21 cellular contexts compared by ENCODE assay signal in genomic region chr12:126055521-126055920, GRCh38.
DNase-seq lines count a peak whose midpoint lies in the region; FAIRE-seq and TF ChIP-seq lines count a peak whose summit lies in the region.
"Had no signal": no experiment of that assay in that cellular context is flagged by ENCODE, and none has a peak within 500 bp of the region (broad histone marks: within the 10 kb centered on the region; RNA-seq: fewer than 3 reads in every experiment).

No MANE protein-coding gene starts in this region.

- H3K27ac Mint-ChIP-seq in MCF 10A (ENCODE audit: low read depth, unreplicated experiment) (peak overlapping the region; percentile 66), osteocyte (ENCODE audit: unreplicated experiment) (no peak overlapping the region), endothelial cell (ENCODE audit: unreplicated experiment) (no peak overlapping the region)
- H3K27ac Mint-ChIP-seq: activated naive CD8-positive, alpha-beta T cell treated with anti-CD3 and anti-CD28 coated beads for 36 hours; dendritic cell treated with granulocyte-macrophage colony-stimulating factor and Interleukin-4, amounts not matched to agents 40 ng/mL and 50 ng/mL, for 4 days had no signal

- intact Hi-C loops in MCF 10A (cut with micrococcal nuclease) (loop anchor here (2.0 to 10.0 kb wide), 2 partner anchors 29 to 871 kb away; partner anchors contain the start of gene TMEM132B), mammary epithelial cell (cut with micrococcal nuclease) (no loop called here)

- peaks cover 11% of the 10 kb centered on the region for H3K9me3 ChIP-seq in mammary epithelial cell (replicated peaks; ENCODE audit: insufficient read depth, low read length)
- H3K9me3 ChIP-seq: breast epithelium, ovary, Peyer's patch, tibial artery had no signal

- peak; percentile 18 for FAIRE-seq in bronchial epithelial cell (lab: Jason Lieb, UNC)
- FAIRE-seq: endothelial cell of umbilical vein had no signal

- in situ Hi-C loops in mammary epithelial cell (cut with MboI; ENCODE audit: low sequenced_read_pairs in 2 of 2): loop anchor here in 1 of 2 donors (25.0 kb wide), 1 partner anchor 1332 kb away; no protein-coding TSS in a partner anchor

- H3K36me3 Mint-ChIP-seq in MCF 10A (ENCODE audit: insufficient read depth, unreplicated experiment) (no peaks in the 10 kb centered on the region), osteocyte (ENCODE audit: unreplicated experiment) (no peaks in the 10 kb centered on the region), endothelial cell (ENCODE audit: low read depth, unreplicated experiment) (peaks cover 4% of the 10 kb centered on the region)
- H3K36me3 Mint-ChIP-seq: activated naive CD8-positive, alpha-beta T cell treated with anti-CD3 and anti-CD28 coated beads for 36 hours had no signal

- no peaks in the 10 kb centered on the region for H3K79me2 ChIP-seq in mammary epithelial cell (ENCODE audit: insufficient read depth, low read length)

- H3K4me3 ChIP-seq in mammary epithelial cell (replicated peaks in 1 of 3; ENCODE audit: insufficient read depth in 1 of 3, low read depth in 2 of 3, low read length in 3 of 3) (no peak overlapping the region), bronchial epithelial cell (ENCODE audit: low read depth, low read length) (no peak overlapping the region)
- H3K4me3 ChIP-seq: breast epithelium, ovary, Peyer's patch, sigmoid colon, tibial artery had no signal

- no TSS peak for BruUV-seq in MCF 10A (replicated peaks; lab: Mats Ljungman, UMichigan)
- no TSS peak for BruUV-seq in mammary epithelial cell (replicated peaks; lab: Mats Ljungman, UMichigan)

- H3K9ac ChIP-seq in mammary epithelial cell (ENCODE audit: insufficient read depth, low read length): no peak overlapping the region

- H3K4me3 Mint-ChIP-seq in MCF 10A (ENCODE audit: unreplicated experiment): no peak overlapping the region
- no peak overlapping the region for H3K4me3 Mint-ChIP-seq in osteocyte (ENCODE audit: unreplicated experiment)
- H3K4me3 Mint-ChIP-seq in endothelial cell (ENCODE audit: unreplicated experiment): no peak overlapping the region
- H3K4me3 Mint-ChIP-seq: activated naive CD8-positive, alpha-beta T cell treated with anti-CD3 and anti-CD28 coated beads for 36 hours; dendritic cell treated with granulocyte-macrophage colony-stimulating factor and Interleukin-4, amounts not matched to agents 40 ng/mL and 50 ng/mL, for 4 days had no signal

- H3K36me3 ChIP-seq in mammary epithelial cell (ENCODE audit: insufficient read depth, low read length): no peaks in the 10 kb centered on the region
- H3K36me3 ChIP-seq in bronchial epithelial cell (ENCODE audit: control insufficient read depth, insufficient read depth, low read length): no peaks in the 10 kb centered on the region
- H3K36me3 ChIP-seq: breast epithelium, ovary, Peyer's patch, sigmoid colon, tibial artery had no signal

- no peak overlapping the region for H2AFZ ChIP-seq in mammary epithelial cell (ENCODE audit: low read depth, low read length)

- H3K9me3 Mint-ChIP-seq in MCF 10A (ENCODE audit: unreplicated experiment) (no peaks in the 10 kb centered on the region), osteocyte (ENCODE audit: unreplicated experiment) (peaks cover 31% of the 10 kb centered on the region), endothelial cell (ENCODE audit: unreplicated experiment) (peaks cover 61% of the 10 kb centered on the region)
- H3K9me3 Mint-ChIP-seq: activated naive CD8-positive, alpha-beta T cell treated with anti-CD3 and anti-CD28 coated beads for 36 hours; dendritic cell treated with granulocyte-macrophage colony-stimulating factor and Interleukin-4, amounts not matched to agents 40 ng/mL and 50 ng/mL, for 4 days had no signal

- DNase-seq in MCF 10A (ENCODE audit: unreplicated experiment) (peak; percentile 76), mammary epithelial cell (no peak), bronchial epithelial cell (ENCODE audit: low read depth) (peak; percentile 77), myocyte (ENCODE audit: low read depth) (peak; percentile 92), NCI-H748 treated with DMSO at 0.1 percent for 48 hours (lab: John Stamatoyannopoulos, UW) (no peak), osteocyte (ENCODE audit: extremely low spot score, unreplicated experiment) (no peak), endothelial cell (ENCODE audit: low spot score) (no peak), midbrain (lab: John Stamatoyannopoulos, UW) (no peak)
- DNase-seq: activated naive CD8-positive, alpha-beta T cell treated with anti-CD3 and anti-CD28 coated beads for 36 hours; C1 segment of cervical spinal cord; NCI-H146; NCI-H2171 treated with DMSO at 0.1 percent for 48 hours; ovary; Peyer's patch; sigmoid colon; stimulated activated naive CD4-positive, alpha-beta T cell treated with Interleukin-2 at 50 U/mL for 16 hours; tibial artery had no signal

- dilution Hi-C loops in mammary epithelial cell (cut with HindIII; ENCODE audit: low sequenced_read_pairs): no loop called here

- peaks cover 41% of the 10 kb centered on the region for H3K4me1 Mint-ChIP-seq in MCF 10A (ENCODE audit: insufficient read depth, unreplicated experiment)
- no peaks in the 10 kb centered on the region for H3K4me1 Mint-ChIP-seq in osteocyte (ENCODE audit: unreplicated experiment)
- H3K4me1 Mint-ChIP-seq in endothelial cell (ENCODE audit: unreplicated experiment): no peaks in the 10 kb centered on the region
- H3K4me1 Mint-ChIP-seq: activated naive CD8-positive, alpha-beta T cell treated with anti-CD3 and anti-CD28 coated beads for 36 hours had no signal

- H3K27me3 ChIP-seq in mammary epithelial cell (ENCODE audit: insufficient read depth, low read length) (no peaks in the 10 kb centered on the region), bronchial epithelial cell (ENCODE audit: control insufficient read depth, insufficient read depth, low read length) (no peaks in the 10 kb centered on the region)
- H3K27me3 ChIP-seq: breast epithelium, ovary, Peyer's patch, sigmoid colon, tibial artery had no signal

- POLR2A ChIA-PET in MCF 10A (lab: Yijun Ruan, JAX): no interaction called here

- no peak overlapping the region for H3K4me2 ChIP-seq in mammary epithelial cell (ENCODE audit: insufficient read depth, low read depth, low read length)

- TF ChIP-seq CTCF in MCF 10A (IDR thresholded peaks at IDR 0.05; ENCODE audit: unreplicated experiment): no peak
- no peak for TF ChIP-seq CTCF in mammary epithelial cell (conservative IDR thresholded peaks at IDR 0.05 in 1 of 2, IDR thresholded peaks at IDR 0.05 in 1 of 2; ENCODE audit: extremely low read depth in 1 of 2, insufficient read depth in 1 of 2, low read depth in 1 of 2, low read length in 2 of 2)
- no peak for TF ChIP-seq CTCF in bronchial epithelial cell (IDR thresholded peaks at IDR 0.05; ENCODE audit: insufficient read depth, low read length, severe bottlenecking)
- TF ChIP-seq CTCF in osteocyte (IDR thresholded peaks at IDR 0.05): no peak
- no peak for TF ChIP-seq CTCF in endothelial cell (IDR thresholded peaks at IDR 0.05; ENCODE audit: unreplicated experiment)

- CTCF ChIA-PET in MCF 10A (lab: Yijun Ruan, JAX): interaction anchor here (0.7 to 1.7 kb wide), 6 partner anchors 11 to 724 kb away, joined by 3 to 9 read pairs (median 4); no protein-coding TSS in a partner anchor
- CTCF ChIA-PET in mammary epithelial cell (lab: Charles Lee; ENCODE audit: low non-redundant PET): no interaction called here

- H3K27me3 Mint-ChIP-seq in MCF 10A (ENCODE audit: insufficient read depth, unreplicated experiment) (no peaks in the 10 kb centered on the region), osteocyte (ENCODE audit: unreplicated experiment) (no peaks in the 10 kb centered on the region), endothelial cell (ENCODE audit: unreplicated experiment) (peaks cover 2% of the 10 kb centered on the region)
- H3K27me3 Mint-ChIP-seq: activated naive CD8-positive, alpha-beta T cell treated with anti-CD3 and anti-CD28 coated beads for 36 hours; dendritic cell treated with granulocyte-macrophage colony-stimulating factor and Interleukin-4, amounts not matched to agents 40 ng/mL and 50 ng/mL, for 4 days had no signal

- no peak overlapping the region for H3K27ac ChIP-seq in mammary epithelial cell (ENCODE audit: insufficient read depth, low read depth, low read length)
- H3K27ac ChIP-seq: 22Rv1, breast epithelium, ovary, Peyer's patch, sigmoid colon, tibial artery had no signal

- H4K20me1 ChIP-seq in mammary epithelial cell (ENCODE audit: insufficient read depth, low read length): no peaks in the 10 kb centered on the region

- WGBS in mammary epithelial cell (ENCODE audit: low coverage, missing lambda C conversion rate): 43% methylated on average over 4 of the region's 4 CpGs

- H3K4me1 ChIP-seq in mammary epithelial cell (ENCODE audit: insufficient read depth, low read length): no peaks in the 10 kb centered on the region
- H3K4me1 ChIP-seq: breast epithelium, Peyer's patch, sigmoid colon, tibial artery had no signal

Comparison
In these comparisons a context has a peak if more than half of its experiments do, and no peak if none do; other contexts are left out.
1. DNase-seq: peak in MCF 10A (single experiment), bronchial epithelial cell (single experiment) and myocyte (single experiment); none in mammary epithelial cell (single experiment), NCI-H748 treated with DMSO at 0.1 percent for 48 hours (single experiment), osteocyte (single experiment), endothelial cell (single experiment) and midbrain (single experiment).